1 cellular context compared by ENCODE assay signal in the genomic region with DNA sequence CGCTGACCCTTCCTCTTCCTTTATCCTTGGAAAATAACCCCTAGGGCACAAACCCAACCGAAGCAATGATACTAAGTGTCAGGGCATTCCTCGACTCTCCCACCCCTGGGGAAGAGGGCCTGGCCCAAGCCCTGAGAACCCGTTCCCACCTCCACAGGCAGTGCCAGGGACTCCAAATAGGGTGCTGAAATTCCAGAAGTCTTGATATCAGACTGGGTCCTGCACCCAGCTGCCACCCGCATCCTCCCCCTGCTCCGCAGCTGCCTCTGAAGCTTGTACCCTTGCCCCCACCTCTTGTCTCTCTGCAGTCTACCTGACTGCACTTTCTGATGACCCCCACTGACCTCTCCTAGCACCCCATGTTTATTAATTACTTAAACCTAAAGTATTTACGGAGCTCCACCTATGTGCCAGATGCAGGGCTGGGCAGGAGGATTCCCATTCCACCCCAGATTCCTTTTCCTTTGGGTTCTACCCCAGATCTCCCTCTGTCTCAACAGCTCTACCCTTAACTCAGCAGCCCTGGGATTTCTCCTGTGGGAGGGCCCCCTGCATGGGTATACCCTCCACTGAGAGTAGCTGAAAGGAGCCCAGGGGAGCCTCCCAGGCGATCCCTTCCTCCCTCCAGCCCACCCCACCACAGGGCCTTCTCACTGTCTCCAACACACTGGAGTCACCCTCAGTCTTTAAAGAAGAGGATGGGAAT.
TF ChIP-seq lines count a peak whose summit lies in the region.

No MANE protein-coding gene starts in this region.

TF ChIP-seq in liver, 16 proteins besides CTCF, POLR2A, EP300 and RAD21 (continued from another document):
- TF ChIP-seq, protein P1, sequence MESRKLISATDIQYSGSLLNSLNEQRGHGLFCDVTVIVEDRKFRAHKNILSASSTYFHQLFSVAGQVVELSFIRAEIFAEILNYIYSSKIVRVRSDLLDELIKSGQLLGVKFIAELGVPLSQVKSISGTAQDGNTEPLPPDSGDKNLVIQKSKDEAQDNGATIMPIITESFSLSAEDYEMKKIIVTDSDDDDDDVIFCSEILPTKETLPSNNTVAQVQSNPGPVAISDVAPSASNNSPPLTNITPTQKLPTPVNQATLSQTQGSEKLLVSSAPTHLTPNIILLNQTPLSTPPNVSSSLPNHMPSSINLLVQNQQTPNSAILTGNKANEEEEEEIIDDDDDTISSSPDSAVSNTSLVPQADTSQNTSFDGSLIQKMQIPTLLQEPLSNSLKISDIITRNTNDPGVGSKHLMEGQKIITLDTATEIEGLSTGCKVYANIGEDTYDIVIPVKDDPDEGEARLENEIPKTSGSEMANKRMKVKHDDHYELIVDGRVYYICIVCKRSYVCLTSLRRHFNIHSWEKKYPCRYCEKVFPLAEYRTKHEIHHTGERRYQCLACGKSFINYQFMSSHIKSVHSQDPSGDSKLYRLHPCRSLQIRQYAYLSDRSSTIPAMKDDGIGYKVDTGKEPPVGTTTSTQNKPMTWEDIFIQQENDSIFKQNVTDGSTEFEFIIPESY (IDR thresholded peaks at IDR 0.05) = no peak
- TF ChIP-seq JUND (IDR thresholded peaks at IDR 0.05) = no peak
- TF ChIP-seq YY1 (IDR thresholded peaks at IDR 0.05) = no peak
TF ChIP-seq in liver: peak in this region for 0.
